In genomic region chr7:17677408-17677807, GRCh38 we compare ENCODE assay signal across 18 cellular contexts.
DNase-seq lines count a peak whose midpoint lies in the region; ATAC-seq and TF ChIP-seq lines count a peak whose summit lies in the region.
"Had no signal": no experiment of that assay in that cellular context is flagged by ENCODE, and none has a peak within 500 bp of the region (broad histone marks: within the 10 kb centered on the region; RNA-seq: fewer than 3 reads in every experiment).

No MANE protein-coding gene starts in this region.

- H3K4me3 ChIP-seq in brain microvascular endothelial cell (ENCODE audit: low read depth, low read length): no peak overlapping the region
- H3K4me3 ChIP-seq in fibroblast of the aortic adventitia (ENCODE audit: low read depth, low read length): no peak overlapping the region
- H3K4me3 ChIP-seq in skeletal muscle satellite cell (ENCODE audit: low read length): no peak overlapping the region
- no peak overlapping the region for H3K4me3 ChIP-seq in mesendoderm (ENCODE audit: low read length)
- H3K4me3 ChIP-seq: body of pancreas, gastroesophageal sphincter had no signal

- no peaks in the 10 kb centered on the region for H3K79me1 ChIP-seq in mesendoderm (ENCODE audit: low read length)

- no CpG with 5 or more reads among the region's 2 CpGs for WGBS in mesendoderm (ENCODE audit: extremely low coverage, insufficient coverage, low lambda C conversion rate)

- H3K4me2 ChIP-seq in skeletal muscle satellite cell (ENCODE audit: low read length) (no peak overlapping the region), mesendoderm (ENCODE audit: low read length) (no peak overlapping the region)

- TF ChIP-seq CTCF in brain microvascular endothelial cell (IDR thresholded peaks at IDR 0.05; ENCODE audit: low read depth, low read length, missing control alignments) (no peak), fibroblast of the aortic adventitia (IDR thresholded peaks at IDR 0.05; ENCODE audit: insufficient read depth, low read length) (no peak)

- H2BK15ac ChIP-seq in mesendoderm (replicated peaks; ENCODE audit: low read depth): no peak overlapping the region

- no peaks in the 10 kb centered on the region for H3K9me3 ChIP-seq in skeletal muscle satellite cell (replicated peaks; ENCODE audit: low read length)
- H3K9me3 ChIP-seq: body of pancreas, gastroesophageal sphincter had no signal

- DNase-seq in HS-27A (ENCODE audit: low read depth) (peak; percentile 46), brain microvascular endothelial cell (peak; percentile 42), fibroblast of the aortic adventitia (ENCODE audit: low read depth) (peak; percentile 73), HK-2 (ENCODE audit: unreplicated experiment) (no peak), mesendoderm (no peak)
- no peak for DNase-seq in effector CD8-positive, alpha-beta T cell (lab: John Stamatoyannopoulos, UW)
- DNase-seq: activated CD4-positive, alpha-beta T cell treated with anti-CD3 and anti-CD28 coated beads for 36 hours; body of pancreas; cortex of kidney; NCI-H1694 treated with DMSO at 0.1 percent for 48 hours; NCI-H774; nucleus accumbens; stimulated activated CD4-positive, alpha-beta T cell treated with anti-CD3 and anti-CD28 coated beads, Interleukin-15, amount 100 ng/mL, for 24 hours; stimulated activated CD8-positive, alpha-beta memory T cell treated with anti-CD3 and anti-CD28 coated beads, Interleukin-4, amount 100 ng/mL, for 48 hours had no signal

- no peaks in the 10 kb centered on the region for H3K79me2 ChIP-seq in mesendoderm (ENCODE audit: control insufficient read depth, insufficient read depth, low read length)

- no peak overlapping the region for H3K56ac ChIP-seq in mesendoderm (ENCODE audit: low read length)

- no peak overlapping the region for H2AK5ac ChIP-seq in mesendoderm (ENCODE audit: low read length)

- H3K9ac ChIP-seq in skeletal muscle satellite cell (ENCODE audit: low read depth, low read length) (peak overlapping the region; percentile 9), mesendoderm (ENCODE audit: low read length) (no peak overlapping the region)

- no peaks in the 10 kb centered on the region for H3K27me3 ChIP-seq in brain microvascular endothelial cell (replicated peaks)
- H3K27me3 ChIP-seq in skeletal muscle satellite cell (ENCODE audit: control insufficient read depth, insufficient read depth, low read length): no peaks in the 10 kb centered on the region
- no peaks in the 10 kb centered on the region for H3K27me3 ChIP-seq in mesendoderm (ENCODE audit: insufficient read depth, low read length, poor library complexity)
- H3K27me3 ChIP-seq: body of pancreas, gastroesophageal sphincter had no signal

- H4K5ac ChIP-seq in mesendoderm (ENCODE audit: low read length): no peak overlapping the region

- H3K4me1 ChIP-seq in skeletal muscle satellite cell (ENCODE audit: control insufficient read depth, insufficient read depth, low read length): peaks cover 53% of the 10 kb centered on the region
- H3K4me1 ChIP-seq in mesendoderm (ENCODE audit: control insufficient read depth, low read depth, low read length): peaks cover 3% of the 10 kb centered on the region

- H3K4ac ChIP-seq in mesendoderm (ENCODE audit: low read depth, low read length): no peak overlapping the region

- no peak overlapping the region for H3K23ac ChIP-seq in mesendoderm (ENCODE audit: low read length)

- no peaks in the 10 kb centered on the region for H3K36me3 ChIP-seq in brain microvascular endothelial cell (replicated peaks)
- no peaks in the 10 kb centered on the region for H3K36me3 ChIP-seq in skeletal muscle satellite cell (ENCODE audit: insufficient read depth, low read length)
- no peaks in the 10 kb centered on the region for H3K36me3 ChIP-seq in mesendoderm (ENCODE audit: control insufficient read depth, insufficient read depth, low read length)
- H3K36me3 ChIP-seq: gastroesophageal sphincter had no signal

- H3K18ac ChIP-seq in mesendoderm (ENCODE audit: low read length): no peak overlapping the region

- in situ Hi-C loops in brain microvascular endothelial cell (cut with HindIII; ENCODE audit: low pct_ligation_motif_present, low sequenced_read_pairs): no loop called here

- H4K8ac ChIP-seq in mesendoderm (ENCODE audit: low read depth, low read length): no peak overlapping the region

- no peak overlapping the region for H2BK5ac ChIP-seq in mesendoderm (ENCODE audit: low read length)

- H2BK120ac ChIP-seq in mesendoderm (ENCODE audit: low read depth, low read length): no peak overlapping the region

- H3K27ac ChIP-seq in brain microvascular endothelial cell (peak overlapping the region; percentile 69), mesendoderm (ENCODE audit: low read depth, low read length) (no peak overlapping the region)
- H3K27ac ChIP-seq: body of pancreas, gastroesophageal sphincter had no signal

- ATAC-seq in activated CD4-positive, CD25-positive, alpha-beta regulatory T cell treated with anti-CD3 and anti-CD28 coated beads, Interleukin-2, amount 50 U/mL, for 24 hours: no peak
- ATAC-seq: activated CD4-positive, alpha-beta T cell treated with anti-CD3 and anti-CD28 coated beads for 36 hours; activated naive CD4-positive, alpha-beta T cell treated with anti-CD3 and anti-CD28 coated beads, Interleukin-2, amount 50 U/mL, for 72 hours; body of pancreas; gastroesophageal sphincter had no signal

Comparison
In these comparisons a context has a peak if more than half of its experiments do, and no peak if none do; other contexts are left out.
1. DNase-seq: peak in HS-27A (single experiment), brain microvascular endothelial cell (single experiment) and fibroblast of the aortic adventitia (single experiment); none in HK-2 (single experiment), mesendoderm (single experiment) and effector CD8-positive, alpha-beta T cell (single experiment).